1 cellular context compared by ENCODE assay signal in the genomic region with DNA sequence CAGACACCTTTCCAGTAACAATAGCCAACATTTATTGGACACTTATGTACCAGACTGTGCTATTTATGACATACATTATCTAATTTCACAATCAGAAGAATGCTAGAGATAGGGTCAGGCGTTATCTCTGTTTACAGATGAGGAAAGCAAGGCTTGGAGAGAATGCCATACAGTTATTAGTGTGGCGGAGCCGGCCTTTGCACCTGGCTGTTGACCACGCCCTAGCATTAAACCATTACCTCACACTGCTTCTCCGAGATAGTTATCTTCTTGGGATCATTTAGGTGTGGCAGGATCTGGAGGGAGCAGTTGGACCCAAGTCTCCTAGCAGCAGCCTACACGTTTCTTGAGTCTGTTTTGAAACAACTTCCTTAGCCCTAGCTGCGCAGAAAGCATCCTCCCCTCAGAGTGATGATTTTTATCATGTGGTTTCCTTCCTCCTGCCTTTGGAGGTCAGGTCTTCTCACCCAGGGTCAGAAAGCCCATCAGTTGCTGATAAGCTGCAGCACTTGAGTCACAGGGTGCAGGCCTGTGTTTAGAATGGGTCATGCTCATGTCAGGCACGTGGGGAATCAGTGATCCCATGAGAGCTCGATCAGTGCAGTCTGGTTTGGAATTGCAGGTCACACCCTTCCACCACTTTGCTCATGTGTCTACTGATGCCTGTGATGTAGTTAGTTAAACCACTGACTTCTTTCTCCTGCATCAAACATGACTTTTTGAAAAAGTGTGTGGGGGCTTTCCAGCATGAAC.
TF ChIP-seq lines count a peak whose summit lies in the region.

No MANE protein-coding gene starts in this region.

TF ChIP-seq in HepG2, 621 proteins besides CTCF, POLR2A, EP300 and RAD21 (continued from another document and continues in another):
- TF ChIP-seq HNRNPK (IDR thresholded peaks at IDR 0.05; ENCODE audit: low read depth, low read length, poor library complexity, severe bottlenecking) (no peak), ZNF776 (CRISPR knock-in tag; IDR thresholded peaks at IDR 0.05) (0 out of 2 replicates have a peak, but pooled peaks have one; percentile 29), TRIM24 (CRISPR knock-in tag; IDR thresholded peaks at IDR 0.05) (no peak), XRCC5 (optimal IDR thresholded peaks at IDR 0.05; ENCODE audit: low read length) (peak; percentile 37), ZFY (CRISPR knock-in tag; IDR thresholded peaks at IDR 0.05) (no peak; the same call in 1 of the 2 replicates), FOXK2 (IDR thresholded peaks at IDR 0.05) (no peak), RFX5 (IDR thresholded peaks at IDR 0.05; ENCODE audit: low read depth, low read length) (no peak), NCOR1 (IDR thresholded peaks at IDR 0.05; ENCODE audit: borderline replicate concordance, low read length) (peak; percentile 83), ZSCAN31 (CRISPR knock-in tag; IDR thresholded peaks at IDR 0.05; ENCODE audit: low read depth) (no peak), POLR2AphosphoS5 (IDR thresholded peaks at IDR 0.05; ENCODE audit: low read depth, low read length) (no peak), TSC22D2 (CRISPR knock-in tag; IDR thresholded peaks at IDR 0.05; ENCODE audit: borderline replicate concordance) (no peak), ZNF225 (CRISPR knock-in tag; IDR thresholded peaks at IDR 0.05) (no peak), HIVEP1 (CRISPR knock-in tag; IDR thresholded peaks at IDR 0.05) (no peak; the same call in 1 of the 2 replicates), ZNF275 (CRISPR knock-in tag; IDR thresholded peaks at IDR 0.05; ENCODE audit: borderline replicate concordance) (no peak), TCF7L2 (IDR thresholded peaks at IDR 0.05; ENCODE audit: low read depth, low read length) (no peak), DMAP1 (CRISPR knock-in tag; IDR thresholded peaks at IDR 0.05) (peak; percentile 47; the same call in 1 of the 2 replicates), TBP (CRISPR knock-in tag; IDR thresholded peaks at IDR 0.05) (no peak), ZNF83 (CRISPR knock-in tag; IDR thresholded peaks at IDR 0.05; ENCODE audit: borderline replicate concordance) (no peak), ZNF780A (CRISPR knock-in tag; IDR thresholded peaks at IDR 0.05) (no peak), SNAPC2 (CRISPR knock-in tag; IDR thresholded peaks at IDR 0.05) (no peak), PHF5A (CRISPR knock-in tag; IDR thresholded peaks at IDR 0.05; ENCODE audit: low read depth, unreplicated experiment) (no peak), ZNF792 (CRISPR knock-in tag; IDR thresholded peaks at IDR 0.05) (peak; percentile 65; the same call in 1 of the 2 replicates), ZNF335 (CRISPR knock-in tag; IDR thresholded peaks at IDR 0.05) (no peak), SOX6 (IDR thresholded peaks at IDR 0.05) (no peak), SOX6 (CRISPR knock-in tag; IDR thresholded peaks at IDR 0.05) (peak; percentile 97), MBNL3 (CRISPR knock-in tag; conservative IDR thresholded peaks at IDR 0.05) (no peak), ATF1 (CRISPR knock-in tag; IDR thresholded peaks at IDR 0.05) (peak; percentile 52; the same call in 1 of the 2 replicates), TEAD2 (CRISPR knock-in tag; IDR thresholded peaks at IDR 0.05) (no peak), CREB3 (CRISPR knock-in tag; IDR thresholded peaks at IDR 0.05) (no peak), SALL2 (CRISPR knock-in tag; IDR thresholded peaks at IDR 0.05) (no peak), HMG20A (CRISPR knock-in tag; IDR thresholded peaks at IDR 0.05; ENCODE audit: borderline replicate concordance) (peak; percentile 64; the same call in 1 of the 2 replicates), ZBTB39 (CRISPR knock-in tag; IDR thresholded peaks at IDR 0.05) (no peak), AHDC1 (CRISPR knock-in tag; IDR thresholded peaks at IDR 0.05; ENCODE audit: borderline replicate concordance) (peak; percentile 54; the same call in 1 of the 2 replicates)
- TF ChIP-seq, protein P1, sequence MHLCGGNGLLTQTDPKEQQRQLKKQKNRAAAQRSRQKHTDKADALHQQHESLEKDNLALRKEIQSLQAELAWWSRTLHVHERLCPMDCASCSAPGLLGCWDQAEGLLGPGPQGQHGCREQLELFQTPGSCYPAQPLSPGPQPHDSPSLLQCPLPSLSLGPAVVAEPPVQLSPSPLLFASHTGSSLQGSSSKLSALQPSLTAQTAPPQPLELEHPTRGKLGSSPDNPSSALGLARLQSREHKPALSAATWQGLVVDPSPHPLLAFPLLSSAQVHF (CRISPR knock-in tag; IDR thresholded peaks at IDR 0.05) = no peak
- TF ChIP-seq, protein P2, sequence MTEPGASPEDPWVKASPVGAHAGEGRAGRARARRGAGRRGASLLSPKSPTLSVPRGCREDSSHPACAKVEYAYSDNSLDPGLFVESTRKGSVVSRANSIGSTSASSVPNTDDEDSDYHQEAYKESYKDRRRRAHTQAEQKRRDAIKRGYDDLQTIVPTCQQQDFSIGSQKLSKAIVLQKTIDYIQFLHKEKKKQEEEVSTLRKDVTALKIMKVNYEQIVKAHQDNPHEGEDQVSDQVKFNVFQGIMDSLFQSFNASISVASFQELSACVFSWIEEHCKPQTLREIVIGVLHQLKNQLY (CRISPR knock-in tag; IDR thresholded peaks at IDR 0.05) = peak; percentile 71; the same call in 1 of the 2 replicates
- TF ChIP-seq, protein P3, sequence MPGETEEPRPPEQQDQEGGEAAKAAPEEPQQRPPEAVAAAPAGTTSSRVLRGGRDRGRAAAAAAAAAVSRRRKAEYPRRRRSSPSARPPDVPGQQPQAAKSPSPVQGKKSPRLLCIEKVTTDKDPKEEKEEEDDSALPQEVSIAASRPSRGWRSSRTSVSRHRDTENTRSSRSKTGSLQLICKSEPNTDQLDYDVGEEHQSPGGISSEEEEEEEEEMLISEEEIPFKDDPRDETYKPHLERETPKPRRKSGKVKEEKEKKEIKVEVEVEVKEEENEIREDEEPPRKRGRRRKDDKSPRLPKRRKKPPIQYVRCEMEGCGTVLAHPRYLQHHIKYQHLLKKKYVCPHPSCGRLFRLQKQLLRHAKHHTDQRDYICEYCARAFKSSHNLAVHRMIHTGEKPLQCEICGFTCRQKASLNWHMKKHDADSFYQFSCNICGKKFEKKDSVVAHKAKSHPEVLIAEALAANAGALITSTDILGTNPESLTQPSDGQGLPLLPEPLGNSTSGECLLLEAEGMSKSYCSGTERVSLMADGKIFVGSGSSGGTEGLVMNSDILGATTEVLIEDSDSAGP (CRISPR knock-in tag; IDR thresholded peaks at IDR 0.05; ENCODE audit: borderline replicate concordance) = 0 out of 2 replicates have a peak, but pooled peaks have one; percentile 26
- TF ChIP-seq, protein P4, sequence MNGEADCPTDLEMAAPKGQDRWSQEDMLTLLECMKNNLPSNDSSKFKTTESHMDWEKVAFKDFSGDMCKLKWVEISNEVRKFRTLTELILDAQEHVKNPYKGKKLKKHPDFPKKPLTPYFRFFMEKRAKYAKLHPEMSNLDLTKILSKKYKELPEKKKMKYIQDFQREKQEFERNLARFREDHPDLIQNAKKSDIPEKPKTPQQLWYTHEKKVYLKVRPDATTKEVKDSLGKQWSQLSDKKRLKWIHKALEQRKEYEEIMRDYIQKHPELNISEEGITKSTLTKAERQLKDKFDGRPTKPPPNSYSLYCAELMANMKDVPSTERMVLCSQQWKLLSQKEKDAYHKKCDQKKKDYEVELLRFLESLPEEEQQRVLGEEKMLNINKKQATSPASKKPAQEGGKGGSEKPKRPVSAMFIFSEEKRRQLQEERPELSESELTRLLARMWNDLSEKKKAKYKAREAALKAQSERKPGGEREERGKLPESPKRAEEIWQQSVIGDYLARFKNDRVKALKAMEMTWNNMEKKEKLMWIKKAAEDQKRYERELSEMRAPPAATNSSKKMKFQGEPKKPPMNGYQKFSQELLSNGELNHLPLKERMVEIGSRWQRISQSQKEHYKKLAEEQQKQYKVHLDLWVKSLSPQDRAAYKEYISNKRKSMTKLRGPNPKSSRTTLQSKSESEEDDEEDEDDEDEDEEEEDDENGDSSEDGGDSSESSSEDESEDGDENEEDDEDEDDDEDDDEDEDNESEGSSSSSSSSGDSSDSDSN (CRISPR knock-in tag; IDR thresholded peaks at IDR 0.05) = no peak; the same call in 1 of the 2 replicates
- TF ChIP-seq, protein P5, sequence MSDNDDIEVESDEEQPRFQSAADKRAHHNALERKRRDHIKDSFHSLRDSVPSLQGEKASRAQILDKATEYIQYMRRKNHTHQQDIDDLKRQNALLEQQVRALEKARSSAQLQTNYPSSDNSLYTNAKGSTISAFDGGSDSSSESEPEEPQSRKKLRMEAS (IDR thresholded peaks at IDR 0.05) = peak; percentile 66; the same call in 1 of the 2 replicates
- TF ChIP-seq, protein P6, sequence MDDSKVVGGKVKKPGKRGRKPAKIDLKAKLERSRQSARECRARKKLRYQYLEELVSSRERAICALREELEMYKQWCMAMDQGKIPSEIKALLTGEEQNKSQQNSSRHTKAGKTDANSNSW (CRISPR knock-in tag; IDR thresholded peaks at IDR 0.05; ENCODE audit: borderline replicate concordance) = no peak
